In genomic region chr6:31079656-31080261, GRCh38 we compare ENCODE assay signal across 2 cellular contexts.
A peak's percentile ranks its signal among the peaks of the same experiment; 100 is the strongest.
TF ChIP-seq lines count a peak whose summit lies in the region.

No MANE protein-coding gene starts in this region.

TF ChIP-seq in GM12891, 5 proteins besides CTCF, POLR2A, EP300 and RAD21:
- TF ChIP-seq SPI1 (IDR thresholded peaks at IDR 0.05; ENCODE audit: low read depth, low read length) = no peak
- TF ChIP-seq POLR2AphosphoS5 (IDR thresholded peaks at IDR 0.05; ENCODE audit: low read depth, low read length) = no peak
- TF ChIP-seq TAF1 (IDR thresholded peaks at IDR 0.05; ENCODE audit: low read depth, low read length) = 0 out of 2 replicates have a peak, but pooled peaks have one; percentile 31

TF ChIP-seq in WTC11, 78 proteins besides CTCF, POLR2A, EP300 and RAD21:
- TF ChIP-seq STAT6 (CRISPR knock-in tag; conservative IDR thresholded peaks at IDR 0.05; ENCODE audit: low read depth) (no peak), NFATC4 (CRISPR knock-in tag; IDR thresholded peaks at IDR 0.05) (no peak), ZMAT4 (CRISPR knock-in tag; IDR thresholded peaks at IDR 0.05) (no peak), MLX (CRISPR knock-in tag; IDR thresholded peaks at IDR 0.05) (no peak), USF1 (CRISPR knock-in tag; IDR thresholded peaks at IDR 0.05) (no peak), ZNF263 (CRISPR knock-in tag; IDR thresholded peaks at IDR 0.05; ENCODE audit: low read depth) (no peak), ZBTB43 (CRISPR knock-in tag; IDR thresholded peaks at IDR 0.05) (no peak)
